Comparison of ENCODE assay signal across 2 cellular contexts in genomic region chr5:151680156-151680505, GRCh38. TPM values are rescaled to one million over a fixed set of nuclear protein-coding genes. Genes with fewer than 3 reads are reported as not detected.
"Had no signal": no experiment of that assay in that cellular context is flagged by ENCODE, and none has a peak within 500 bp of the region (broad histone marks: within the 10 kb centered on the region; RNA-seq: fewer than 3 reads in every experiment).

No MANE protein-coding gene starts in this region.

RNA-seq across cellular contexts. Expression of gene SPARC, which starts 6.6 kb away (rescaled TPM):
- total RNA-seq: activated CD4-positive, alpha-beta memory T cell treated with anti-CD3 and anti-CD28 coated beads for 36 hours; naive thymus-derived CD8-positive, alpha-beta T cell had no signal
- polyA plus RNA-seq: naive thymus-derived CD8-positive, alpha-beta T cell had no signal
